8 cellular contexts compared by ENCODE assay signal in the genomic region with DNA sequence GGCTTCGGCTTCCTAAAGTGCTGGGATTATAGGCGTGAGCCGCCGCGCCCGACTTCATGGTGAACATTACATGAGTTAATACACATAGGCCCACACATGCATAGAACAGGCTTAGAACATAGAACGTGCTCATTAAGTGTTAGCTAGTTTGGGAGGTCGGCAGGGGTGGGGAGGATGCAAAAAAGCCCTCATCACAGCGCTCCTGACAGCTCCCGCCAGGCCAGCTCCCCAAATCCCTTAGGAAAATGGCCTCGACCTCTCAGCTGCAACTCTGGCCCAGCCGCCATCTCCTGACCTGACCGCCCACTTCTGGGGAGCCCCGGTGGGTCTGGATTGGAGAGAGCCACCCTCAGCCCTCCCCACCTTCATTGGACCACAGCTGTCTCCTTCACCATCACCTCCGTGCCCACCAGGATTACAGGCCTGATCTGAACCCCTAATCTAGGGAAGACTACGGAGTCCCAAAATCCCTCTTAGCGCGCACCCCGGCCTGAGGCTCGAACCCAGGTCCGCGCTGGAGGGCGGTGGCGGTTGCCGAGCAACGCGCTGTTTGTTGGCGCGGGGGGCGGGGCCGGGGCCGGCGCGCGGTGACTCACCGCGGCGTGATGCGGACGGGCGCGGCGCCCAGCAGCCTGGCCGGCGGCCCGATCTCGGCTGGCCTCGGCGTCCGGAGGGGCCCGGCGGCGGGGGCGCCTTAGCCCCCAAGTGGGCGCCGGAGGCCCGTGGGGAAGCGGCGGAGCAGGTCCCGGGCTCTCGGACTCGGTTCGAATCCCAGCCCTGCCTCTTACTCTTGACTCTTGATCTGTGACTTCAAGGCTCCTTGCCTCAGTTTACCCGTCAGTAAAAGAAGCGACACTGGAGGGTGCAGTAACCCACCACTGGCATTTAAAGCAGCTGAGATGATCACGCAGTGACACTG. TPM values are rescaled to one million over a fixed set of nuclear protein-coding genes. Genes with fewer than 3 reads are reported as not detected.
A peak's percentile ranks its signal among the peaks of the same experiment; 100 is the strongest.
DNase-seq lines count a peak whose midpoint lies in the region; ATAC-seq and TF ChIP-seq lines count a peak whose summit lies in the region.

No MANE protein-coding gene starts in this region.

- intact Hi-C loops in adrenal gland (cut with DNase I): no loop called here
- intact Hi-C loops in Right ventricle myocardium superior (cut with DNase I): no loop called here
- intact Hi-C loops in aorta (cut with DNase I): loop anchor here (10.0 kb wide), 1 partner anchor 1055 kb away; the partner anchor contains the start of gene JUNB (in 2 of the 2)

- TF ChIP-seq CTCF in HEK293 (tag by site-specific recombination; IDR thresholded peaks at IDR 0.05) (0 out of 2 replicates have a peak, but pooled peaks have one; percentile 8), RWPE2 (IDR thresholded peaks at IDR 0.05; ENCODE audit: poor library complexity, severe bottlenecking) (no peak), adrenal gland (IDR thresholded peaks at IDR 0.05) (no peak)

- TF ChIP-seq POLR2A in adrenal gland (IDR thresholded peaks at IDR 0.05): peak in 1 of 2 donors; percentile 24

- POLR2A ChIA-PET in HEK293 (lab: Yijun Ruan, JAX): interaction anchor here (1.0 to 3.4 kb wide), 9 partner anchors 10 to 119 kb away, joined by 3 to 21 read pairs (median 5); partner anchors contain the start of genes C19orf53 and ZSWIM4

- H3K27me3 ChIP-seq in RWPE2 (ENCODE audit: insufficient read depth, poor library complexity, severe bottlenecking) (no peaks in the 10 kb centered on the region), adrenal gland (no peaks in the 10 kb centered on the region), aorta (ENCODE audit: control insufficient read depth in 1 of 2, insufficient read depth in 2 of 2, low read length in 1 of 2) (no peaks in the 10 kb centered on the region)

- H3K4me3 ChIP-seq in HEK293 (ENCODE audit: low read depth, low read length): peak overlapping the region; percentile 29
- H3K4me3 ChIP-seq in RWPE2 (ENCODE audit: severe bottlenecking): peak overlapping the region; percentile 17
- peak overlapping the region in 1 of 4 donors; percentile 44 for H3K4me3 ChIP-seq in adrenal gland
- no peak overlapping the region for H3K4me3 ChIP-seq in aorta (ENCODE audit: low read length in 2 of 2)

- H3K36me3 ChIP-seq in HEK293 (ENCODE audit: control insufficient read depth in 2 of 2, insufficient read depth in 1 of 2, low read length in 2 of 2): no peaks in the 10 kb centered on the region
- no peaks in the 10 kb centered on the region for H3K36me3 ChIP-seq in RWPE2 (ENCODE audit: low read depth)
- no peaks in the 10 kb centered on the region for H3K36me3 ChIP-seq in adrenal gland (replicated peaks in 1 of 2)
- H3K36me3 ChIP-seq in aorta (ENCODE audit: control insufficient read depth in 1 of 2, insufficient read depth in 2 of 2, low read length in 1 of 2): no peaks in the 10 kb centered on the region

- peak; percentile 68 for DNase-seq in AG08395 (ENCODE audit: low spot score)
- no peak for DNase-seq in RWPE2 (ENCODE audit: low spot score)
- DNase-seq in adrenal gland: peak; percentile 72 to 89 (median 87)
- DNase-seq in Right ventricle myocardium superior: peak; percentile 93
- peak; percentile 41 for DNase-seq in occipital lobe (lab: John Stamatoyannopoulos, UW)
- DNase-seq in aorta: peak; percentile 89 to 95

- CTCF ChIA-PET in HEK293 (lab: Yijun Ruan, JAX): interaction anchor here (0.7 to 4.8 kb wide), 4 partner anchors 11 to 435 kb away, joined by 3 to 45 read pairs (median 3); no protein-coding TSS in a partner anchor

- H3K4me1 ChIP-seq in HEK293 (ENCODE audit: control insufficient read depth, insufficient read depth, low read length) (peaks cover 20% of the 10 kb centered on the region), RWPE2 (ENCODE audit: insufficient read depth, poor library complexity, severe bottlenecking) (peaks cover 47% of the 10 kb centered on the region), adrenal gland (replicated peaks in 1 of 2) (peaks cover 17 to 39% of the 10 kb centered on the region in 2 donors), aorta (ENCODE audit: control insufficient read depth in 1 of 2, insufficient read depth in 2 of 2, low read length in 2 of 2) (no peaks in the 10 kb centered on the region)

- H3K9me3 ChIP-seq in HEK293 (ENCODE audit: control insufficient read depth, insufficient read depth, low read depth, low read length) (no peaks in the 10 kb centered on the region), RWPE2 (ENCODE audit: severe bottlenecking) (no peaks in the 10 kb centered on the region), adrenal gland (replicated peaks in 1 of 3) (no peaks in the 10 kb centered on the region), aorta (ENCODE audit: control insufficient read depth, low read length) (no peaks in the 10 kb centered on the region)

- no peak for ATAC-seq in RWPE2 (ENCODE audit: low read depth)
- ATAC-seq in Right ventricle myocardium superior (ENCODE audit: poor library complexity): peak; percentile 51
- peak; percentile 73 for ATAC-seq in aorta (ENCODE audit: low FRiP score)
- ATAC-seq in HG02885 (IDR thresholded peaks at IDR 0.05; ENCODE audit: poor library complexity, unreplicated experiment): no peak

- H3K27ac ChIP-seq in HEK293 (ENCODE audit: extremely low read depth, low read depth, low read length): peak overlapping the region; percentile 60
- peak overlapping the region; percentile 98 for H3K27ac ChIP-seq in RWPE2 (ENCODE audit: poor library complexity, severe bottlenecking)
- peak overlapping the region; percentile 84 to 98 (median 95) for H3K27ac ChIP-seq in adrenal gland
- H3K27ac ChIP-seq in aorta (ENCODE audit: low read depth in 1 of 2, low read length in 2 of 2): peak overlapping the region; percentile 97 to 99

- 15 to 41% (median 27%) methylated on average over 16 to 66 of the region's 66 CpGs for WGBS in adrenal gland, 4 donors
- 15 to 16% methylated on average over 66 of the region's 66 CpGs for WGBS in aorta, 2 donors

TF ChIP-seq in HEK293, 187 proteins besides CTCF, POLR2A, EP300 and RAD21 (continues in another document):
- TF ChIP-seq HOXA7 (CRISPR knock-in tag; IDR thresholded peaks at IDR 0.05; ENCODE audit: borderline replicate concordance) (no peak), ZNF214 (tag by site-specific recombination; IDR thresholded peaks at IDR 0.05; ENCODE audit: borderline replicate concordance) (no peak), ZNF366 (tag by site-specific recombination; conservative IDR thresholded peaks at IDR 0.05) (no peak), KLF10 (tag by site-specific recombination; IDR thresholded peaks at IDR 0.05) (peak; percentile 93), ZNF548 (tag by site-specific recombination; IDR thresholded peaks at IDR 0.05) (no peak), MEIS1 (CRISPR knock-in tag; IDR thresholded peaks at IDR 0.05; ENCODE audit: borderline replicate concordance) (no peak), SETDB1 (IDR thresholded peaks at IDR 0.05; ENCODE audit: insufficient read length, low read length) (no peak), ZNF350 (tag by site-specific recombination; IDR thresholded peaks at IDR 0.05) (no peak), ZSCAN16 (tag by site-specific recombination; IDR thresholded peaks at IDR 0.05) (no peak), SCRT2 (tag by site-specific recombination; IDR thresholded peaks at IDR 0.05) (no peak)
- TF ChIP-seq, protein P1, sequence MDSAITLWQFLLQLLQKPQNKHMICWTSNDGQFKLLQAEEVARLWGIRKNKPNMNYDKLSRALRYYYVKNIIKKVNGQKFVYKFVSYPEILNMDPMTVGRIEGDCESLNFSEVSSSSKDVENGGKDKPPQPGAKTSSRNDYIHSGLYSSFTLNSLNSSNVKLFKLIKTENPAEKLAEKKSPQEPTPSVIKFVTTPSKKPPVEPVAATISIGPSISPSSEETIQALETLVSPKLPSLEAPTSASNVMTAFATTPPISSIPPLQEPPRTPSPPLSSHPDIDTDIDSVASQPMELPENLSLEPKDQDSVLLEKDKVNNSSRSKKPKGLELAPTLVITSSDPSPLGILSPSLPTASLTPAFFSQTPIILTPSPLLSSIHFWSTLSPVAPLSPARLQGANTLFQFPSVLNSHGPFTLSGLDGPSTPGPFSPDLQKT (IDR thresholded peaks at IDR 0.05; ENCODE audit: borderline replicate concordance, low read depth, low read length): no peak
- TF ChIP-seq, protein P2, sequence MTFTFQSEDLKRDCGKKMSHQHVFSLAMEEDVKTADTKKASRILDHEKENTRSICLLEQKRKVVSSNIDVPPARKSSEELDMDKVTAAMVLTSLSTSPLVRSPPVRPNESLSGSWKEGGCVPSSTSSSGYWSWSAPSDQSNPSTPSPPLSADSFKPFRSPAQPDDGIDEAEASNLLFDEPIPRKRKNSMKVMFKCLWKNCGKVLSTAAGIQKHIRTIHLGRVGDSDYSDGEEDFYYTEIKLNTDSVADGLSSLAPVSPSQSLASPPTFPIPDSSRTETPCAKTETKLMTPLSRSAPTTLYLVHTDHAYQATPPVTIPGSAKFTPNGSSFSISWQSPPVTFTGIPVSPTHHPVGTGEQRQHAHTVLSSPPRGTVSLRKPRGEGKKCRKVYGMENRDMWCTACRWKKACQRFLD (tag by site-specific recombination; IDR thresholded peaks at IDR 0.05): no peak

RNA-seq across cellular contexts. Expression of gene NANOS3, which starts 26.7 kb away (rescaled TPM):
- total RNA-seq in adrenal gland (1 to 10 TPM in 1 of 8 donors, not detected in 7; 1.9 TPM), Right ventricle myocardium superior (1.8 TPM), occipital lobe (5.6 TPM), aorta (1 to 10 TPM in 1 of 2 donors, not detected in 1; 1.0 TPM)
- polyA plus RNA-seq in adrenal gland (1 to 10 TPM in 1 of 3 donors, under 1 TPM in 1, not detected in 1; 0.71 to 1.9 TPM), aorta (1 to 10 TPM in 1 of 2 donors, not detected in 1; 2.5 TPM)

RNA-seq across cellular contexts. Expression of gene ZSWIM4, which starts 55.0 kb away (rescaled TPM):
- total RNA-seq in adrenal gland (10 to 100 TPM in 4 of 8 donors, 1 to 10 TPM in 4; 5.8 to 15.4 (median 10.2) TPM), Right ventricle myocardium superior (2.7 TPM), occipital lobe (11.1 TPM), aorta (10 to 100 TPM; 11.2 to 12.1 TPM)
- polyA plus RNA-seq in adrenal gland (1 to 10 TPM; 1.7 to 6.4 (median 3.2) TPM), aorta (1 to 10 TPM; 2.5 to 3.1 TPM)

RNA-seq across cellular contexts. Expression of gene BRME1, which starts 55.7 kb away (rescaled TPM):
- total RNA-seq in adrenal gland: 1 to 10 TPM in 3 of 8 donors, under 1 TPM in 4, not detected in 1; 0.21 to 1.8 (median 0.97) TPM
- polyA plus RNA-seq in adrenal gland: 1 to 10 TPM in 2 of 3 donors, under 1 TPM in 1; 0.26 to 4.5 (median 4.1) TPM
- total RNA-seq in Right ventricle myocardium superior: 0.81 TPM
- 11.1 TPM for total RNA-seq in occipital lobe
- 1 to 10 TPM; 2.0 to 2.3 TPM for total RNA-seq in aorta
- 1 to 10 TPM; 1.8 to 3.1 TPM for polyA plus RNA-seq in aorta

RNA-seq across cellular contexts. Expression of gene CC2D1A, which starts 55.8 kb away (rescaled TPM):
- total RNA-seq in adrenal gland (10 to 100 TPM; 17.8 to 38.4 (median 31.1) TPM), Right ventricle myocardium superior (20.0 TPM), occipital lobe (8.9 TPM), aorta (10 to 100 TPM; 26.9 to 37.2 TPM)
- polyA plus RNA-seq in adrenal gland (100 to 1,000 TPM in 1 of 3 donors, 10 to 100 TPM in 2; 10.8 to 125 (median 68.1) TPM), aorta (10 to 100 TPM; 22.3 to 67.6 TPM)

Comparison
In these comparisons a context has a peak if more than half of its experiments do, and no peak if none do; other contexts are left out.
1. H3K4me3 ChIP-seq: peak in HEK293 (single experiment) and RWPE2 (single experiment); none in aorta (0 of 2).
2. ATAC-seq: peak in Right ventricle myocardium superior (single experiment) and aorta (single experiment); none in RWPE2 (single experiment) and HG02885 (single experiment).
3. intact Hi-C loops: an anchor here in aorta (10.0 kb wide); none called in adrenal gland and Right ventricle myocardium superior.
4. Peak in every context shown above with its lines, with median percentiles within 50 percentile points of each other: H3K27ac ChIP-seq.